Comparison of ENCODE assay signal across 32 cellular contexts in genomic region chr13:110240352-110240751, GRCh38.
DNase-seq lines count a peak whose midpoint lies in the region; ATAC-seq, FAIRE-seq and TF ChIP-seq lines count a peak whose summit lies in the region.
"Had no signal": no experiment of that assay in that cellular context is flagged by ENCODE, and none has a peak within 500 bp of the region (broad histone marks: within the 10 kb centered on the region; RNA-seq: fewer than 3 reads in every experiment).

No MANE protein-coding gene starts in this region.

- H3K9ac ChIP-seq in astrocyte (ENCODE audit: low read length) = no peak overlapping the region

- H3K27me3 Mint-ChIP-seq in astrocyte (ENCODE audit: low read depth, unreplicated experiment) = no peaks in the 10 kb centered on the region
- no peaks in the 10 kb centered on the region for H3K27me3 Mint-ChIP-seq in stimulated activated memory B cell treated with anti-CD40 and anti-IgM and Interleukin-4, amounts not matched to agents 10 μg/mL and 1 μg/mL and 100 μg/mL, for 72 hours

- H3K4me3 ChIP-seq in AG04450 (ENCODE audit: low read depth, low read length) = no peak overlapping the region
- no peak overlapping the region for H3K4me3 ChIP-seq in astrocyte (ENCODE audit: insufficient read depth, low read depth, low read length)
- no peak overlapping the region for H3K4me3 ChIP-seq in right cardiac atrium (ENCODE audit: low read length)
- H3K4me3 ChIP-seq: breast epithelium, K562, left lung, suprapubic skin had no signal

- H3K9me3 Mint-ChIP-seq in astrocyte (ENCODE audit: unreplicated experiment) = no peaks in the 10 kb centered on the region
- H3K9me3 Mint-ChIP-seq in stimulated activated memory B cell treated with anti-CD40 and anti-IgM and Interleukin-4, amounts not matched to agents 10 μg/mL and 1 μg/mL and 100 μg/mL, for 72 hours = no peaks in the 10 kb centered on the region
- H3K9me3 Mint-ChIP-seq: activated naive CD4-positive, alpha-beta T cell treated with anti-CD3 and anti-CD28 coated beads for 36 hours; activated T-cell treated with anti-CD3 and anti-CD28 coated beads, Interleukin-2, amount 50 U/mL, for 4 hours; CD8-positive, alpha-beta memory T cell; H9; naive thymus-derived CD8-positive, alpha-beta T cell had no signal

- H3K27ac ChIP-seq in AG04450 (ENCODE audit: low read depth, low read length) (peak overlapping the region; percentile 57), astrocyte (ENCODE audit: low read depth, low read length) (no peak overlapping the region), right cardiac atrium (ENCODE audit: low read length) (no peak overlapping the region)
- H3K27ac ChIP-seq: breast epithelium, left lung, suprapubic skin had no signal

- peaks cover 41% of the 10 kb centered on the region for H3K36me3 ChIP-seq in astrocyte (ENCODE audit: insufficient read depth, low read length)
- H3K36me3 ChIP-seq: BE2C, breast epithelium, suprapubic skin had no signal

- H3K27ac Mint-ChIP-seq in astrocyte (ENCODE audit: unreplicated experiment) = peak overlapping the region; percentile 7
- no peak overlapping the region for H3K27ac Mint-ChIP-seq in stimulated activated memory B cell treated with anti-CD40 and anti-IgM and Interleukin-4, amounts not matched to agents 10 μg/mL and 1 μg/mL and 100 μg/mL, for 72 hours
- H3K27ac Mint-ChIP-seq: activated CD4-positive, alpha-beta T cell treated with anti-CD3 and anti-CD28 coated beads for 36 hours; activated naive CD4-positive, alpha-beta T cell treated with anti-CD3 and anti-CD28 coated beads for 36 hours; CD8-positive, alpha-beta memory T cell; H9; naive thymus-derived CD8-positive, alpha-beta T cell had no signal

- intact Hi-C loops in right cardiac atrium (cut with DNase I) = loop anchor here in 1 of 4 donors (10.0 kb wide), 1 partner anchor 64 kb away; the partner anchor contains the start of genes COL4A1 and COL4A2

- H3K9me3 ChIP-seq in AG04450 (ENCODE audit: control insufficient read depth, insufficient read depth, low read length) (no peaks in the 10 kb centered on the region; the same call in 1 of the 2 replicates), astrocyte (ENCODE audit: insufficient read depth, low read depth, low read length) (no peaks in the 10 kb centered on the region), right cardiac atrium (ENCODE audit: control insufficient read depth, low read length) (no peaks in the 10 kb centered on the region)
- H3K9me3 ChIP-seq: BE2C, breast epithelium, left lung, suprapubic skin had no signal

- WGBS in right cardiac atrium = 69% methylated on average over 10 of the region's 10 CpGs

- H4K20me1 ChIP-seq in astrocyte (ENCODE audit: insufficient read depth, low read length) = peaks cover 73% of the 10 kb centered on the region

- no peak for FAIRE-seq in astrocyte (lab: Jason Lieb, UNC)
- no peak for FAIRE-seq in D721Med (lab: Jason Lieb, UNC)
- FAIRE-seq: frontal cortex, K562, small intestine had no signal

- no peak for TF ChIP-seq POLR2A in GM18505 (IDR thresholded peaks at IDR 0.05; ENCODE audit: borderline replicate concordance, extremely low read depth, insufficient read depth, insufficient read length)

- peak; percentile 6 to 11 for ATAC-seq in right cardiac atrium
- peak; percentile 42 for ATAC-seq in stimulated activated memory B cell treated with anti-CD40 and anti-IgM and Interleukin-4, amounts not matched to agents 10 μg/mL and 1 μg/mL and 100 μg/mL, for 72 hours
- no peak for ATAC-seq in GM18505 (IDR thresholded peaks at IDR 0.05; ENCODE audit: unreplicated experiment)
- ATAC-seq: activated CD4-positive, alpha-beta T cell treated with anti-CD3 and anti-CD28 coated beads for 36 hours; activated T-cell treated with anti-CD3 and anti-CD28 coated beads, Interleukin-2, amount 50 U/mL, for 4 hours; esophagus mucosa; K562; left lung; naive thymus-derived CD8-positive, alpha-beta T cell; PC-3 had no signal

- H3K27me3 ChIP-seq in AG04450 (ENCODE audit: control insufficient read depth, insufficient read depth, low read length) (no peaks in the 10 kb centered on the region), astrocyte (ENCODE audit: insufficient read depth, low read length) (no peaks in the 10 kb centered on the region), right cardiac atrium (ENCODE audit: control insufficient read depth, insufficient read depth) (no peaks in the 10 kb centered on the region)
- H3K27me3 ChIP-seq: BE2C, breast epithelium, suprapubic skin had no signal

- peaks cover 74% of the 10 kb centered on the region for H3K79me2 ChIP-seq in astrocyte (ENCODE audit: insufficient read depth, low read length)

- POLR2A ChIA-PET in AG04450 (lab: Yijun Ruan, JAX) = no interaction called here

- H3K4me3 Mint-ChIP-seq in astrocyte (ENCODE audit: unreplicated experiment) = no peak overlapping the region
- H3K4me3 Mint-ChIP-seq in stimulated activated memory B cell treated with anti-CD40 and anti-IgM and Interleukin-4, amounts not matched to agents 10 μg/mL and 1 μg/mL and 100 μg/mL, for 72 hours = no peak overlapping the region
- H3K4me3 Mint-ChIP-seq: activated CD4-positive, alpha-beta T cell treated with anti-CD3 and anti-CD28 coated beads for 36 hours; activated naive CD4-positive, alpha-beta T cell treated with anti-CD3 and anti-CD28 coated beads for 36 hours; activated T-cell treated with anti-CD3 and anti-CD28 coated beads, Interleukin-2, amount 50 U/mL, for 4 hours; CD8-positive, alpha-beta memory T cell; H9; naive thymus-derived CD8-positive, alpha-beta T cell had no signal

- peaks cover 37% of the 10 kb centered on the region for H3K4me1 Mint-ChIP-seq in astrocyte (ENCODE audit: low read depth, unreplicated experiment)
- H3K4me1 Mint-ChIP-seq in stimulated activated memory B cell treated with anti-CD40 and anti-IgM and Interleukin-4, amounts not matched to agents 10 μg/mL and 1 μg/mL and 100 μg/mL, for 72 hours = no peaks in the 10 kb centered on the region
- H3K4me1 Mint-ChIP-seq: activated CD4-positive, alpha-beta T cell treated with anti-CD3 and anti-CD28 coated beads for 36 hours; CD8-positive, alpha-beta memory T cell; naive thymus-derived CD8-positive, alpha-beta T cell had no signal

- TF ChIP-seq CTCF in AG04450 (IDR thresholded peaks at IDR 0.05; ENCODE audit: low read depth, low read length) (no peak), astrocyte (IDR thresholded peaks at IDR 0.05; ENCODE audit: insufficient read depth, low read depth, low read length) (no peak), GM10266 (IDR thresholded peaks at IDR 0.05; ENCODE audit: control insufficient read depth, insufficient read depth, low read depth, missing control alignments) (no peak), D721Med (IDR thresholded peaks at IDR 0.05; ENCODE audit: insufficient read depth, missing control alignments) (no peak)

- H2AFZ ChIP-seq in astrocyte (ENCODE audit: low read depth, low read length) = no peak overlapping the region

- H3K36me3 Mint-ChIP-seq in astrocyte (ENCODE audit: low read depth, unreplicated experiment) = peaks cover 26% of the 10 kb centered on the region
- no peaks in the 10 kb centered on the region for H3K36me3 Mint-ChIP-seq in stimulated activated memory B cell treated with anti-CD40 and anti-IgM and Interleukin-4, amounts not matched to agents 10 μg/mL and 1 μg/mL and 100 μg/mL, for 72 hours
- H3K36me3 Mint-ChIP-seq: CD8-positive, alpha-beta memory T cell; naive thymus-derived CD8-positive, alpha-beta T cell had no signal

- DNase-seq in AG04450 (ENCODE audit: low read depth, low spot score) = no peak
- no peak for DNase-seq in astrocyte (ENCODE audit: low read depth)
- peak in 2 of 3 donors; percentile 64 to 73 for DNase-seq in right cardiac atrium
- DNase-seq in GM10266 (ENCODE audit: extremely low spot score) = no peak
- no peak for DNase-seq in D721Med (ENCODE audit: insufficient read length, low spot score)
- DNase-seq: activated CD4-positive, alpha-beta T cell treated with anti-CD3 and anti-CD28 coated beads for 36 hours; activated CD8-positive, alpha-beta memory T cell treated with anti-CD3 and anti-CD28 coated beads for 24 hours; activated naive CD4-positive, alpha-beta T cell treated with anti-CD3 and anti-CD28 coated beads for 36 hours; activated T-cell treated with anti-CD3 and anti-CD28 coated beads, Interleukin-2, amount 50 U/mL, for 4 hours; amniotic stem cell; BE2C; CD8-positive, alpha-beta memory T cell; effector CD8-positive, alpha-beta T cell; H9; left lung; midbrain; naive thymus-derived CD8-positive, alpha-beta T cell; NCI-H1092 treated with DMSO at 0.1 percent for 48 hours; NCI-H187 treated with DMSO at 0.1 percent for 48 hours; NCI-H2171 treated with DMSO at 0.1 percent for 48 hours; NCI-H524 treated with DMSO at 0.1 percent for 48 hours; occipital lobe; PC-3; small intestine; stimulated activated CD4-positive, alpha-beta T cell treated with anti-CD3 and anti-CD28 coated beads, Interleukin-2, amount 100 ng/mL, for 24 hours had no signal

- no peak overlapping the region for H3K4me2 ChIP-seq in astrocyte (ENCODE audit: low read length)

- CTCF ChIA-PET in AG04450 (lab: Charles Lee) = interaction anchor here (0.6 to 0.7 kb wide), 2 partner anchors 18 to 55 kb away, joined by 3 to 9 read pairs; no protein-coding TSS in a partner anchor

- H3K4me1 ChIP-seq in astrocyte (ENCODE audit: insufficient read depth, low read length) (peaks cover 10% of the 10 kb centered on the region), right cardiac atrium (ENCODE audit: control insufficient read depth, insufficient read depth, low read length) (peaks cover 32% of the 10 kb centered on the region)
- H3K4me1 ChIP-seq: BE2C, breast epithelium had no signal

Comparison
In these comparisons a context has a peak if more than half of its experiments do, and no peak if none do; other contexts are left out.
1. DNase-seq: peak in right cardiac atrium (2 of 3); none in AG04450 (single experiment), astrocyte (single experiment), GM10266 (single experiment) and D721Med (single experiment).